22 cellular contexts compared by ENCODE assay signal in genomic region chr5:140391732-140392131, GRCh38. TPM values are rescaled to one million over a fixed set of nuclear protein-coding genes. Genes with fewer than 3 reads are reported as not detected.
"Had no signal": no experiment of that assay in that cellular context is flagged by ENCODE, and none has a peak within 500 bp of the region (broad histone marks: within the 10 kb centered on the region; RNA-seq: fewer than 3 reads in every experiment).

No MANE protein-coding gene starts in this region.

- H3K4me3 Mint-ChIP-seq: activated T-cell treated with anti-CD3 and anti-CD28 coated beads, Interleukin-2, amount 50 U/mL, for 72 hours; natural killer cell treated with Interleukin-12 subunit alpha and Interleukin-12 subunit beta and Interleukin-15 and Interleukin-18, amount 100 ng/mL, for 72 hours; stimulated activated memory B cell treated with anti-CD40 and anti-IgM and Interleukin-4, amounts not matched to agents 10 μg/mL and 1 μg/mL and 100 μg/mL, for 72 hours had no signal

- FAIRE-seq: colon had no signal

- H3K27ac ChIP-seq: brain microvascular endothelial cell, dorsolateral prefrontal cortex, gastrocnemius medialis, neutrophil, sigmoid colon, spleen had no signal

- H3K27me3 Mint-ChIP-seq: natural killer cell treated with Interleukin-12 subunit alpha and Interleukin-12 subunit beta and Interleukin-15 and Interleukin-18, amount 100 ng/mL, for 72 hours; stimulated activated memory B cell treated with anti-CD40 and anti-IgM and Interleukin-4, amounts not matched to agents 10 μg/mL and 1 μg/mL and 100 μg/mL, for 72 hours had no signal

- DNase-seq: activated CD4-positive, alpha-beta T cell treated with anti-CD3 and anti-CD28 coated beads, Interleukin-2, amount 50 U/mL, for 1 hour; activated effector memory CD4-positive, alpha-beta T cell treated with anti-CD3 and anti-CD28 coated beads, Interleukin-2, amount 50 U/mL, for 16 hours; activated naive CD4-positive, alpha-beta T cell treated with anti-CD3 and anti-CD28 coated beads, Interleukin-2, amount 50 U/mL, for 16 hours; activated T-cell treated with anti-CD3 and anti-CD28 coated beads, Interleukin-2, amount 50 U/mL, for 72 hours; aorta; brain microvascular endothelial cell; central memory CD4-positive, alpha-beta T cell; dorsolateral prefrontal cortex; gastrocnemius medialis; head of caudate nucleus; left ventricle myocardium superior; sigmoid colon; spleen; stimulated activated CD4-positive, alpha-beta T cell treated with anti-CD3 and anti-CD28 coated beads, Interleukin-4, amount 100 ng/mL, for 4 hours; T1000 had no signal

- H3K4me1 Mint-ChIP-seq: stimulated activated memory B cell treated with anti-CD40 and anti-IgM and Interleukin-4, amounts not matched to agents 10 μg/mL and 1 μg/mL and 100 μg/mL, for 72 hours had no signal

- H3K36me3 Mint-ChIP-seq: natural killer cell treated with Interleukin-12 subunit alpha and Interleukin-12 subunit beta and Interleukin-15 and Interleukin-18, amount 100 ng/mL, for 72 hours had no signal

- H3K4me3 ChIP-seq: dorsolateral prefrontal cortex, gastrocnemius medialis, sigmoid colon, spleen had no signal

- H3K9me3 Mint-ChIP-seq: activated T-cell treated with anti-CD3 and anti-CD28 coated beads, Interleukin-2, amount 50 U/mL, for 72 hours; natural killer cell treated with Interleukin-12 subunit alpha and Interleukin-12 subunit beta and Interleukin-15 and Interleukin-18, amount 100 ng/mL, for 72 hours; stimulated activated memory B cell treated with anti-CD40 and anti-IgM and Interleukin-4, amounts not matched to agents 10 μg/mL and 1 μg/mL and 100 μg/mL, for 72 hours had no signal

- ATAC-seq: activated T-cell treated with anti-CD3 and anti-CD28 coated beads, Interleukin-2, amount 50 U/mL, for 72 hours; gastrocnemius medialis; left ventricle myocardium superior; natural killer cell treated with Interleukin-12 subunit alpha and Interleukin-12 subunit beta and Interleukin-15 and Interleukin-18, amount 100 ng/mL, for 72 hours; stimulated activated memory B cell treated with anti-CD40 and anti-IgM and Interleukin-4, amounts not matched to agents 10 μg/mL and 1 μg/mL and 100 μg/mL, for 72 hours had no signal

- H3K36me3 ChIP-seq: brain microvascular endothelial cell, gastrocnemius medialis, neutrophil, sigmoid colon had no signal

- H3K27me3 ChIP-seq: brain microvascular endothelial cell, dorsolateral prefrontal cortex, gastrocnemius medialis, neutrophil, sigmoid colon, spleen had no signal

- H3K9me3 ChIP-seq: gastrocnemius medialis, neutrophil, sigmoid colon, spleen had no signal

- H3K4me1 ChIP-seq: gastrocnemius medialis, sigmoid colon, spleen had no signal

- H3K27ac Mint-ChIP-seq: activated T-cell treated with anti-CD3 and anti-CD28 coated beads, Interleukin-2, amount 50 U/mL, for 72 hours; natural killer cell treated with Interleukin-12 subunit alpha and Interleukin-12 subunit beta and Interleukin-15 and Interleukin-18, amount 100 ng/mL, for 72 hours; stimulated activated memory B cell treated with anti-CD40 and anti-IgM and Interleukin-4, amounts not matched to agents 10 μg/mL and 1 μg/mL and 100 μg/mL, for 72 hours had no signal

RNA-seq across cellular contexts. Expression of gene SLC4A9, which starts 31.7 kb away (rescaled TPM):
- total RNA-seq: activated CD8-positive, alpha-beta memory T cell treated with anti-CD3 and anti-CD28 coated beads for 36 hours; aorta; epithelial cell of proximal tubule; gastrocnemius medialis; kidney epithelial cell; left ventricle myocardium superior; natural killer cell treated with Interleukin-12 subunit alpha and Interleukin-12 subunit beta and Interleukin-15 and Interleukin-18, amount 100 ng/mL, for 72 hours; sigmoid colon had no signal
- polyA plus RNA-seq: aorta had no signal
